ENCODE assay signal across 1 cellular context in the genomic region with DNA sequence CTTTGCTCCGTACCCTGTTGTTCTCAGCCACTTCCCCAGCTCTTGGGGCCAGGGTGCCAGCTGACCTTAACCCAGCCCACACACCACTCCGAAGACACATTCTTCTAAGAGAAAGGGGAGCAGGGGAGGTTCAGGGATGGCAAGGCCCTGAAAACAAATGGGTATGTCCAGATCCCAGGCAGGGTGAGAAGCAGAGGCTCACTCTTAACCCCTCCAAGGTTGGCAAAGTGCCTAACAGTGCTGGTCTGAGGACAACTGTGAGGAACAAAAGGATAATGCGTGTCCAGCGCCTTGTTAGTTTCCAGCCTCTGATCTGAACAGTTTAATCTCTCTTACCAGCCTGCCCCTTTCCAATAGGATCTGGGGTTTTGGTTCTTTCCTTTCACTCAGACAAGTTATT.
TF ChIP-seq lines count a peak whose summit lies in the region.

No MANE protein-coding gene starts in this region.

TF ChIP-seq in IMR-90, 13 proteins besides CTCF, POLR2A, EP300 and RAD21 (continued from another document):
- TF ChIP-seq MAZ (IDR thresholded peaks at IDR 0.05; ENCODE audit: borderline replicate concordance, low read depth, low read length) = no peak
- no peak for TF ChIP-seq MXI1 (IDR thresholded peaks at IDR 0.05; ENCODE audit: borderline replicate concordance, low read depth, low read length)
- TF ChIP-seq RFX5 (IDR thresholded peaks at IDR 0.05; ENCODE audit: low read depth, low read length) = no peak
- no peak for TF ChIP-seq NFE2L2 (IDR thresholded peaks at IDR 0.05; ENCODE audit: low read depth, low read length)
